In the genomic region with DNA sequence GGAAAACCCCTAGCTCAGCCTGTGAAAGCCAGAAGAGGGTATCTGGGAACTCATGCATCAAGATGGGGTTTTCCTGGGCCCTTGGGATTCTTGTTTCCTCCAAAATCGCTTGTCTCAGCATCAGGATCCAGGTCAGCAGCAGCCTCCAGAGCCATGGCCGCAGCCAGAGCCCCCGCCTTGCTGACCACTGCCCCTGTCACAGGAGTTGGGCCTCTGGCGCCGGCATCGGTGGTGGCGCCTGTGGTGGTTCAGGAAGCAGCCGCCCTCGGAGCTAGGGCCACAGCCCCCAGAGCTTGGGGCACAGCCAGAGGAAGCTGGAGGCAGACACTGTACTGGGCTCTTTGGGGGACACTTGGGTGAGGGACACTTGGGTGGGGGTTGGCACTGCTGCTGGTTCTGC, we compare ENCODE assay signal across 16 cellular contexts. TPM values are rescaled to one million over a fixed set of nuclear protein-coding genes. Genes with fewer than 3 reads are reported as not detected.
"Had no signal": no experiment of that assay in that cellular context is flagged by ENCODE, and none has a peak within 500 bp of the region (broad histone marks: within the 10 kb centered on the region; RNA-seq: fewer than 3 reads in every experiment).

No MANE protein-coding gene starts in this region.

RNA-seq across cellular contexts. Expression of a gene that starts 0.8 kb away (rescaled TPM):
- total RNA-seq: stomach, subcutaneous adipose tissue, temporal lobe, testis, thoracic aorta, thyroid gland, tibial nerve, transverse colon, upper lobe of left lung, upper lobe of right lung, ureter, urinary bladder, uterus had no signal
- polyA plus RNA-seq: urinary bladder had no signal

RNA-seq across cellular contexts. Expression of a gene that starts 12.9 kb away (rescaled TPM):
- total RNA-seq: stomach, subcutaneous adipose tissue, temporal lobe, testis, thoracic aorta, thyroid gland, tibial nerve, transverse colon, upper lobe of left lung, upper lobe of right lung, ureter, urinary bladder, uterus had no signal
- polyA plus RNA-seq: urinary bladder had no signal

RNA-seq across cellular contexts. Expression of a gene that starts 20.5 kb away (rescaled TPM):
- total RNA-seq: stomach, subcutaneous adipose tissue, suprapubic skin, temporal lobe, testis, thoracic aorta, thyroid gland, tibial nerve, transverse colon, upper lobe of left lung, upper lobe of right lung, ureter, urinary bladder, uterus, vagina had no signal
- polyA plus RNA-seq: stomach, urinary bladder had no signal

RNA-seq across cellular contexts. Expression of a gene that starts 34.1 kb away (rescaled TPM):
- total RNA-seq: stomach, subcutaneous adipose tissue, suprapubic skin, temporal lobe, testis, thoracic aorta, thyroid gland, tibial nerve, transverse colon, upper lobe of left lung, upper lobe of right lung, ureter, urinary bladder, uterus, vagina had no signal
- polyA plus RNA-seq: stomach, thymus, urinary bladder had no signal

RNA-seq across cellular contexts. Expression of a gene that starts 43.4 kb away (rescaled TPM):
- total RNA-seq: stomach, subcutaneous adipose tissue, suprapubic skin, temporal lobe, testis, thoracic aorta, thyroid gland, tibial nerve, transverse colon, upper lobe of left lung, upper lobe of right lung, ureter, urinary bladder, uterus, vagina had no signal
- polyA plus RNA-seq: stomach, thymus, urinary bladder had no signal
